In genomic region chr11:79070518-79070917, GRCh38 we compare ENCODE assay signal across 28 cellular contexts.
"Had no signal": no experiment of that assay in that cellular context is flagged by ENCODE, and none has a peak within 500 bp of the region (broad histone marks: within the 10 kb centered on the region; RNA-seq: fewer than 3 reads in every experiment).

No MANE protein-coding gene starts in this region.

- H3K36me3 ChIP-seq: colonic mucosa, esophagus muscularis mucosa, gastrocnemius medialis, gastroesophageal sphincter, heart left ventricle had no signal

- ATAC-seq: effector memory CD8-positive, alpha-beta T cell; esophagus mucosa; foreskin keratinocyte; gastrocnemius medialis; gastroesophageal sphincter had no signal

- H3K27ac Mint-ChIP-seq: dendritic cell treated with granulocyte-macrophage colony-stimulating factor and Interleukin-4, amounts not matched to agents 40 ng/mL and 50 ng/mL, for 4 days; effector memory CD8-positive, alpha-beta T cell; endodermal cell had no signal

- H3K27me3 ChIP-seq: colonic mucosa, dorsolateral prefrontal cortex, esophagus muscularis mucosa, esophagus squamous epithelium, foreskin keratinocyte, gastrocnemius medialis, gastroesophageal sphincter, heart left ventricle had no signal

- H3K4me3 ChIP-seq: colonic mucosa, coronary artery, dorsolateral prefrontal cortex, esophagus muscularis mucosa, esophagus squamous epithelium, gastrocnemius medialis, gastroesophageal sphincter, heart left ventricle had no signal

- H3K9me3 Mint-ChIP-seq: dendritic cell treated with granulocyte-macrophage colony-stimulating factor and Interleukin-4, amounts not matched to agents 40 ng/mL and 50 ng/mL, for 4 days; endodermal cell had no signal

- H3K4me3 Mint-ChIP-seq: dendritic cell treated with granulocyte-macrophage colony-stimulating factor and Interleukin-4, amounts not matched to agents 40 ng/mL and 50 ng/mL, for 4 days; effector memory CD8-positive, alpha-beta T cell; endodermal cell had no signal

- FAIRE-seq: colon, endometrium, endothelial cell of umbilical vein, frontal cortex had no signal

- H3K4me1 ChIP-seq: colonic mucosa, esophagus muscularis mucosa, esophagus squamous epithelium, foreskin keratinocyte, gastrocnemius medialis, gastroesophageal sphincter, heart left ventricle had no signal

- DNase-seq: colonic mucosa; cortex of kidney; dermis blood vessel endothelial cell; dorsolateral prefrontal cortex; effector CD4-positive, alpha-beta T cell; effector CD8-positive, alpha-beta T cell; effector memory CD4-positive, alpha-beta T cell; effector memory CD8-positive, alpha-beta T cell; endodermal cell; erythroblast; esophagus squamous epithelium; foreskin fibroblast; foreskin keratinocyte; foreskin melanocyte; gastrocnemius medialis; glutamatergic neuron; head of caudate nucleus; heart left ventricle had no signal

- H3K27ac ChIP-seq: colonic mucosa, coronary artery, dorsolateral prefrontal cortex, epithelial cell of prostate, esophagus muscularis mucosa, esophagus squamous epithelium, foreskin keratinocyte, gastrocnemius medialis, gastroesophageal sphincter, heart left ventricle had no signal

- H3K9me3 ChIP-seq: colonic mucosa, esophagus muscularis mucosa, esophagus squamous epithelium, gastrocnemius medialis, gastroesophageal sphincter, heart left ventricle had no signal
